In the genomic region with DNA sequence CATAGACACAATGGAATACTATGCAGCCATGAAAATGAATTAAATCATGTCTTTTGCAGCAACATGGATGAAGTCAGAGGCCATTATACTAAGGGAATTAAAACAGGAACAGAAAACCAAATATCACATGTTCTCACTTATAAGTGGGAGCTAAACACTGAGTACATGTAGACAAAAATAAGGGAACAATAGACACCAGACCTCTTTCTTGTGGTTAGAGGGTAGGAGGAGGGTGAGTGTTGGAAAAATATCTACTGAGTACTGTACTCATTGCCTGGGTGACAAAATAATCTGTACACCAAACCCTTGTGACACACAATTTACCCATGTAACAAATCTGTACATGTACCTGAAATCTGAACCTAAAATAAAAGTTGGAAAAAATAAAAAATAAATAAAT, we compare ENCODE assay signal across 23 cellular contexts. TPM values are rescaled to one million over a fixed set of nuclear protein-coding genes. Genes with fewer than 3 reads are reported as not detected.
DNase-seq lines count a peak whose midpoint lies in the region; ATAC-seq, FAIRE-seq and TF ChIP-seq lines count a peak whose summit lies in the region.
"Had no signal": no experiment of that assay in that cellular context is flagged by ENCODE, and none has a peak within 500 bp of the region (broad histone marks: within the 10 kb centered on the region; RNA-seq: fewer than 3 reads in every experiment).

No MANE protein-coding gene starts in this region.

- TF ChIP-seq POLR2A in K562 (conservative IDR thresholded peaks at IDR 0.05), result no peak

- H3K79me2 ChIP-seq in K562 (ENCODE audit: control insufficient read depth, insufficient read depth, low read length), result no peaks in the 10 kb centered on the region

- TF ChIP-seq RAD21 in K562 (CRISPR knock-in tag; conservative IDR thresholded peaks at IDR 0.05 in 1 of 2, IDR thresholded peaks at IDR 0.05 in 1 of 2), result no peak

- intact Hi-C loops in K562 (cut with micrococcal nuclease) (no loop called here), upper lobe of right lung (cut with DNase I) (no loop called here), A673 (cut with micrococcal nuclease; ENCODE audit: unreplicated experiment) (loop anchor here (5.0 to 10.0 kb wide), 2 partner anchors 621 to 1489 kb away; no protein-coding TSS in a partner anchor)

- H3K4me3 ChIP-seq in K562 (no peak overlapping the region), upper lobe of right lung (no peak overlapping the region), A673 (ENCODE audit: low read depth, low read length, poor library complexity, severe bottlenecking) (no peak overlapping the region)
- H3K4me3 ChIP-seq: BLaER1 treated with 17β-estradiol and CSF1 and Interleukin-3, amounts not matched to agents 10 nM and 100 nM; GM12878; HAP-1 had no signal

- POLR2A ChIA-PET in K562 (lab: Yijun Ruan, JAX) (no interaction called here), A673 (lab: Charles Lee; ENCODE audit: low non-redundant PET) (no interaction called here)

- no TSS peak for BruUV-seq in K562 (replicated peaks; lab: Mats Ljungman, UMichigan)
- no TSS peak for BruUV-seq in A673 (replicated peaks; lab: Mats Ljungman, UMichigan)

- in situ Hi-C loops in K562 (cut with MboI), result no loop called here

- H3K9ac ChIP-seq in K562 (ENCODE audit: insufficient read depth in 1 of 2, low read depth in 2 of 2, low read length in 2 of 2), result no peak overlapping the region
- H3K9ac ChIP-seq: BLaER1 treated with 17β-estradiol and CSF1 and Interleukin-3, amounts not matched to agents 10 nM and 100 nM had no signal

- ATAC-seq in K562, result no peak
- ATAC-seq in upper lobe of right lung, result peak; percentile 67
- ATAC-seq: GM12878 had no signal

- peaks cover 13% of the 10 kb centered on the region for H3K9me3 Mint-ChIP-seq in activated naive CD4-positive, alpha-beta T cell treated with anti-CD3 and anti-CD28 coated beads, Interleukin-2, amount 50 U/mL, for 24 hours
- H3K9me3 Mint-ChIP-seq in activated naive CD4-positive, alpha-beta T cell treated with anti-CD3 and anti-CD28 coated beads, Interleukin-2, amount 10 ng/mL, durations not matched to agents 7 days and 5 days, result peaks cover 6% of the 10 kb centered on the region

- no peaks in the 10 kb centered on the region for H3K27me3 ChIP-seq in K562 (ENCODE audit: control insufficient read depth in 2 of 2, insufficient read depth in 2 of 2, low read length in 2 of 2)
- no peaks in the 10 kb centered on the region for H3K27me3 ChIP-seq in upper lobe of right lung
- no peaks in the 10 kb centered on the region for H3K27me3 ChIP-seq in A673 (replicated peaks; ENCODE audit: insufficient read depth, low read depth, low read length, poor library complexity)
- H3K27me3 ChIP-seq: BE2C; BLaER1 treated with 17β-estradiol and CSF1 and Interleukin-3, amounts not matched to agents 10 nM and 100 nM had no signal

- DNase-seq in activated naive CD4-positive, alpha-beta T cell treated with anti-CD3 and anti-CD28 coated beads, Interleukin-2, amount 10 ng/mL, durations not matched to agents 7 days and 5 days, result no peak
- DNase-seq in K562 (ENCODE audit: extremely low read depth in 1 of 4, low spot score in 3 of 4), result no peak
- no peak for DNase-seq in upper lobe of right lung
- no peak for DNase-seq in A673 (ENCODE audit: low spot score)
- no peak for DNase-seq in NCI-H2107 treated with DMSO at 0.1 percent for 48 hours (lab: John Stamatoyannopoulos, UW; ENCODE audit: unreplicated experiment)
- DNase-seq: ACHN; AML-193; BE2C; CD4-positive, alpha-beta memory T cell; COR-L47; DMS153; DND-41; GDM1; GOT3 had no signal

- H3K27me3 Mint-ChIP-seq in activated naive CD4-positive, alpha-beta T cell treated with anti-CD3 and anti-CD28 coated beads, Interleukin-2, amount 50 U/mL, for 24 hours, result no peaks in the 10 kb centered on the region
- no peaks in the 10 kb centered on the region for H3K27me3 Mint-ChIP-seq in activated naive CD4-positive, alpha-beta T cell treated with anti-CD3 and anti-CD28 coated beads, Interleukin-2, amount 10 ng/mL, durations not matched to agents 7 days and 5 days
- H3K27me3 Mint-ChIP-seq: CD4-positive, alpha-beta memory T cell had no signal

- H3K36me3 ChIP-seq in K562 (ENCODE audit: control insufficient read depth, insufficient read depth, low read length) (no peaks in the 10 kb centered on the region), upper lobe of right lung (no peaks in the 10 kb centered on the region), A673 (ENCODE audit: insufficient read depth, low read length, poor library complexity, severe bottlenecking) (no peaks in the 10 kb centered on the region)
- H3K36me3 ChIP-seq: BE2C; BLaER1 treated with 17β-estradiol and CSF1 and Interleukin-3, amounts not matched to agents 10 nM and 100 nM; HAP-1 had no signal

- TF ChIP-seq EP300 in K562 (IDR thresholded peaks at IDR 0.05; ENCODE audit: low read length), result no peak

- no peak overlapping the region for H3K4me2 ChIP-seq in K562 (ENCODE audit: insufficient read depth, low read length)
- H3K4me2 ChIP-seq: BLaER1 treated with 17β-estradiol and CSF1 and Interleukin-3, amounts not matched to agents 10 nM and 100 nM had no signal

- no peaks in the 10 kb centered on the region for H3K4me1 Mint-ChIP-seq in activated naive CD4-positive, alpha-beta T cell treated with anti-CD3 and anti-CD28 coated beads, Interleukin-2, amount 50 U/mL, for 24 hours
- no peaks in the 10 kb centered on the region for H3K4me1 Mint-ChIP-seq in activated naive CD4-positive, alpha-beta T cell treated with anti-CD3 and anti-CD28 coated beads, Interleukin-2, amount 10 ng/mL, durations not matched to agents 7 days and 5 days
- H3K4me1 Mint-ChIP-seq: CD14-positive monocyte; CD4-positive, alpha-beta memory T cell had no signal

- H2AFZ ChIP-seq in K562 (ENCODE audit: low read depth, low read length), result no peak overlapping the region

- TF ChIP-seq CTCF in K562 (IDR thresholded peaks at IDR 0.05 in 2 of 3, conservative IDR thresholded peaks at IDR 0.05 in 1 of 3; ENCODE audit: insufficient read depth in 2 of 3, low read depth in 1 of 3, low read length in 3 of 3) (no peak), upper lobe of right lung (IDR thresholded peaks at IDR 0.05) (no peak), A673 (conservative IDR thresholded peaks at IDR 0.05; ENCODE audit: low read depth, low read length) (no peak)

- H3K4me3 Mint-ChIP-seq in activated naive CD4-positive, alpha-beta T cell treated with anti-CD3 and anti-CD28 coated beads, Interleukin-2, amount 50 U/mL, for 24 hours, result no peak overlapping the region
- H3K4me3 Mint-ChIP-seq in activated naive CD4-positive, alpha-beta T cell treated with anti-CD3 and anti-CD28 coated beads, Interleukin-2, amount 10 ng/mL, durations not matched to agents 7 days and 5 days, result no peak overlapping the region
- H3K4me3 Mint-ChIP-seq: CD14-positive monocyte; CD4-positive, alpha-beta memory T cell had no signal

- no peaks in the 10 kb centered on the region for H3K36me3 Mint-ChIP-seq in activated naive CD4-positive, alpha-beta T cell treated with anti-CD3 and anti-CD28 coated beads, Interleukin-2, amount 50 U/mL, for 24 hours
- no peaks in the 10 kb centered on the region for H3K36me3 Mint-ChIP-seq in activated naive CD4-positive, alpha-beta T cell treated with anti-CD3 and anti-CD28 coated beads, Interleukin-2, amount 10 ng/mL, durations not matched to agents 7 days and 5 days
- H3K36me3 Mint-ChIP-seq: CD14-positive monocyte; CD4-positive, alpha-beta memory T cell had no signal

- CTCF ChIA-PET in activated naive CD4-positive, alpha-beta T cell treated with anti-CD3 and anti-CD28 coated beads, Interleukin-2, amount 10 ng/mL, durations not matched to agents 7 days and 5 days (lab: Charles Lee), result no interaction called here
- CTCF ChIA-PET in K562 (lab: Yijun Ruan, JAX; ENCODE audit: low intra/inter-chr PET ratio), result no interaction called here
- CTCF ChIA-PET in A673 (lab: Charles Lee), result no interaction called here

- no peak for FAIRE-seq in K562 (lab: Jason Lieb, UNC)
- FAIRE-seq: A204.1, GM12878, GM18507, H54 had no signal

- H3K9me1 ChIP-seq in K562 (ENCODE audit: control insufficient read depth, insufficient read depth, low read length), result no peaks in the 10 kb centered on the region

- no peaks in the 10 kb centered on the region for H3K4me1 ChIP-seq in K562 (replicated peaks in 1 of 2; ENCODE audit: control insufficient read depth in 2 of 2, insufficient read depth in 2 of 2, low read length in 2 of 2)
- H3K4me1 ChIP-seq in upper lobe of right lung, result no peaks in the 10 kb centered on the region
- peaks cover 9% of the 10 kb centered on the region for H3K4me1 ChIP-seq in A673 (ENCODE audit: insufficient read depth, low read length, poor library complexity, severe bottlenecking)
- H3K4me1 ChIP-seq: BE2C; BLaER1 treated with 17β-estradiol and CSF1 and Interleukin-3, amounts not matched to agents 10 nM and 100 nM; HAP-1 had no signal

- H4K20me1 ChIP-seq in K562 (replicated peaks; ENCODE audit: control insufficient read depth, insufficient read depth, low read length), result no peaks in the 10 kb centered on the region
- H4K20me1 ChIP-seq: BLaER1 treated with 17β-estradiol and CSF1 and Interleukin-3, amounts not matched to agents 10 nM and 100 nM had no signal

- H3K27ac ChIP-seq in K562 (ENCODE audit: extremely low read depth, low read depth, low read length), result no peak overlapping the region
- H3K27ac ChIP-seq in upper lobe of right lung, result no peak overlapping the region
- no peak overlapping the region for H3K27ac ChIP-seq in A673 (ENCODE audit: low read depth, low read length, poor library complexity, severe bottlenecking)
- H3K27ac ChIP-seq: 22Rv1; BLaER1 treated with 17β-estradiol and CSF1 and Interleukin-3, amounts not matched to agents 10 nM and 100 nM had no signal

- H3K27ac Mint-ChIP-seq in activated naive CD4-positive, alpha-beta T cell treated with anti-CD3 and anti-CD28 coated beads, Interleukin-2, amount 50 U/mL, for 24 hours, result peak overlapping the region; percentile 36
- H3K27ac Mint-ChIP-seq in activated naive CD4-positive, alpha-beta T cell treated with anti-CD3 and anti-CD28 coated beads, Interleukin-2, amount 10 ng/mL, durations not matched to agents 7 days and 5 days, result no peak overlapping the region
- H3K27ac Mint-ChIP-seq: CD14-positive monocyte; CD4-positive, alpha-beta memory T cell had no signal

- H3K9me3 ChIP-seq in K562 (replicated peaks; ENCODE audit: control insufficient read depth, insufficient read depth, low read depth, low read length) (no peaks in the 10 kb centered on the region), upper lobe of right lung (no peaks in the 10 kb centered on the region), A673 (ENCODE audit: low read depth, low read length, poor library complexity, severe bottlenecking) (no peaks in the 10 kb centered on the region)
- H3K9me3 ChIP-seq: BE2C, HAP-1 had no signal

RNA-seq across cellular contexts. Expression of gene ANO5, which starts 59.1 kb away (rescaled TPM):
- total RNA-seq in K562 (2011; cell fraction: chromatin; rRNA removed; ENCODE audit: low replicate concordance), result 0.19 and 1.4 TPM in 2 replicates
- 0.17 and 0.79 TPM in 2 replicates for total RNA-seq in K562 (2011; cell fraction: nucleolus; rRNA removed)
- 0.84 and 1.7 TPM in 2 replicates for total RNA-seq in K562 (2011; cell fraction: nucleoplasm; rRNA removed)
- total RNA-seq in K562 (2014; rRNA removed), result 0.20 and 0.27 TPM in 2 replicates
- total RNA-seq in K562 (2014; rRNA removed; fragmentation: Illumina TruSeq; extraction: Trizol), result 0.54 and 0.58 TPM in 2 replicates
- total RNA-seq in K562 (2015; rRNA removed; fragmentation: Illumina TruSeq; extraction: Trizol), result 0.36 and 0.75 TPM in 2 replicates
- total RNA-seq in K562 (2021), result 0.34 and 0.51 TPM in 2 replicates
- polyA plus RNA-seq in K562 (2011; rRNA removed), result 0.03 and 0.33 TPM in 2 replicates
- polyA plus RNA-seq in K562 (2011; cell fraction: cytosol; rRNA removed), result 0.18 TPM in 1 of 2 replicates, not detected in the other
- 0.31 and 0.63 TPM in 2 replicates for polyA plus RNA-seq in K562 (2011; cell fraction: nucleus; rRNA removed)
- 0.34 and 0.50 TPM in 2 replicates for polyA plus RNA-seq in K562 (2012)
- polyA plus RNA-seq in K562 (2014; fragmentation: Illumina TruSeq; extraction: Trizol), result 0.22 and 0.28 TPM in 2 replicates
- polyA plus RNA-seq in K562 (2014; fragmentation: Nextera tagmentation; extraction: Ambion mirVana), result under 1 TPM; 0.23 to 0.24 TPM
- 0.16 and 0.42 TPM in 2 replicates for polyA plus RNA-seq in K562 (2014; rRNA removed)
- 0.12 and 0.84 TPM in 2 replicates for polyA minus RNA-seq in K562 (2011; rRNA and poly(A)+ RNA removed)
- 0.38 TPM in 1 of 2 replicates, not detected in the other for polyA minus RNA-seq in K562 (2011; cell fraction: cytosol; rRNA and poly(A)+ RNA removed)
- 0.27 and 0.44 TPM in 2 replicates for polyA minus RNA-seq in K562 (2011; cell fraction: nucleus; rRNA and poly(A)+ RNA removed)
- 5.9 TPM for total RNA-seq in upper lobe of right lung
- total RNA-seq in A673 (2021), result 3.7 and 3.8 TPM in 2 replicates
- polyA plus RNA-seq: CD4-positive, alpha-beta memory T cell had no signal
